In the genomic region with DNA sequence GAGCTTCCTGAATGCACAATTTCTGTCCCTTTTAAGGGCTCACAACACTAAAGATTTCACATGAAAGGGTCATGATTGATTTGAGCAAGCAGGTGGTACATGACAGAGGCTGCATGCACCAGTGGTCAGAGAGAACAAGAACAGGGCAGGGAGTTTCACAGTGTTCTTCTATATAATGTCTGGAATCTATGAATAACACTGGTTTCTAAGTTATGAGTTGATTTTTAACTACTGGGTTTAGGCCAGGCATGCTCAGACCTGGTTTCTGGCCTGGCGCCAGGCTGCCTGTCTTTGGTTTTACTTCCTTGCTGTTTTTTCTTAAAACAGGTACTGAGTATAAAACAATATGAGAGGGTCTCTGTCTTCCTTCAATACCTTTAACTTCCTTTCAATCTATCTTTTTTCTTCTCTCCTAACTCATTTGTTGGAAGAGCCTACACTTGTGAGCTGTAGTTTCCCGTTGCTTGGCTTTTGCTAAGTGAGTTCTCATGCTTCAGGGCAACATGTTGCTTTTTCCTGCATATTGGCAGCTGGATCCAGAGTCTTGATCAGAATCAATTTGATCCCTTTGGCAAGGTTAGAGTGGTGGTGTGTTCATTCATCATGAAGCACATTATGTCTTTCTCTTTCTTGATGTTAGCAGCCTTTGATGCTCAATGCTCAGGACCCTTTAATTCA, we compare ENCODE assay signal across 13 cellular contexts. TPM values are rescaled to one million over a fixed set of nuclear protein-coding genes. Genes with fewer than 3 reads are reported as not detected.
DNase-seq lines count a peak whose midpoint lies in the region; ATAC-seq, FAIRE-seq and TF ChIP-seq lines count a peak whose summit lies in the region.
"Had no signal": no experiment of that assay in that cellular context is flagged by ENCODE, and none has a peak within 500 bp of the region (broad histone marks: within the 10 kb centered on the region; RNA-seq: fewer than 3 reads in every experiment).

No MANE protein-coding gene starts in this region.

- no peaks in the 10 kb centered on the region for H3K36me3 ChIP-seq in GM06990 (ENCODE audit: control insufficient read depth, insufficient read depth, low read length)
- no peaks in the 10 kb centered on the region for H3K36me3 ChIP-seq in bronchial epithelial cell (ENCODE audit: control insufficient read depth, insufficient read depth, low read length)
- H3K36me3 ChIP-seq in effector memory CD4-positive, alpha-beta T cell (ENCODE audit: control insufficient read depth, insufficient read depth, low read length), result no peaks in the 10 kb centered on the region
- H3K36me3 ChIP-seq: MG63, thoracic aorta had no signal

- H3K9me3 Mint-ChIP-seq in T-helper 2 cell treated with Interferon-gamma antibody and Interleukin-4, amounts not matched to agents 5 μg/mL and 100 μg/mL, for 36 hours, result no peaks in the 10 kb centered on the region

- H3K27me3 Mint-ChIP-seq in T-helper 2 cell treated with Interferon-gamma antibody and Interleukin-4, amounts not matched to agents 5 μg/mL and 100 μg/mL, for 36 hours (ENCODE audit: low read depth), result peaks cover 3% of the 10 kb centered on the region

- H3K4me3 Mint-ChIP-seq in T-helper 2 cell treated with Interferon-gamma antibody and Interleukin-4, amounts not matched to agents 5 μg/mL and 100 μg/mL, for 36 hours, result no peak overlapping the region
- H3K4me3 Mint-ChIP-seq: activated T-cell treated with anti-CD3 and anti-CD28 coated beads, Interleukin-2, amount 50 U/mL, for 24 hours; B cell; endodermal cell had no signal

- H3K4me3 ChIP-seq in GM06990 (replicated peaks; ENCODE audit: low read depth, low read length) (no peak overlapping the region), bronchial epithelial cell (ENCODE audit: low read depth, low read length) (no peak overlapping the region), dorsolateral prefrontal cortex (no peak overlapping the region)
- H3K4me3 ChIP-seq in effector memory CD4-positive, alpha-beta T cell (ENCODE audit: insufficient read depth, low read depth, low read length, poor library complexity, severe bottlenecking), result no peak overlapping the region
- H3K4me3 ChIP-seq: MG63, thoracic aorta had no signal

- H3K4me1 Mint-ChIP-seq in T-helper 2 cell treated with Interferon-gamma antibody and Interleukin-4, amounts not matched to agents 5 μg/mL and 100 μg/mL, for 36 hours (ENCODE audit: low read depth), result no peaks in the 10 kb centered on the region
- H3K4me1 Mint-ChIP-seq: B cell had no signal

- ATAC-seq in GM21390 (IDR thresholded peaks at IDR 0.05; ENCODE audit: unreplicated experiment), result peak; percentile 48
- ATAC-seq in HG03175 (IDR thresholded peaks at IDR 0.05; ENCODE audit: unreplicated experiment), result peak; percentile 63

- no peak overlapping the region for H3K27ac ChIP-seq in dorsolateral prefrontal cortex
- no peak overlapping the region for H3K27ac ChIP-seq in effector memory CD4-positive, alpha-beta T cell (ENCODE audit: insufficient read depth, low read length, poor library complexity, severe bottlenecking)
- H3K27ac ChIP-seq: thoracic aorta had no signal

- H3K4me1 ChIP-seq in effector memory CD4-positive, alpha-beta T cell (ENCODE audit: control insufficient read depth, insufficient read depth, low read length, poor library complexity, severe bottlenecking), result no peaks in the 10 kb centered on the region

- no peaks in the 10 kb centered on the region for H3K36me3 Mint-ChIP-seq in T-helper 2 cell treated with Interferon-gamma antibody and Interleukin-4, amounts not matched to agents 5 μg/mL and 100 μg/mL, for 36 hours (ENCODE audit: low read depth)

- no peak overlapping the region for H3K27ac Mint-ChIP-seq in T-helper 2 cell treated with Interferon-gamma antibody and Interleukin-4, amounts not matched to agents 5 μg/mL and 100 μg/mL, for 36 hours
- H3K27ac Mint-ChIP-seq: activated T-cell treated with anti-CD3 and anti-CD28 coated beads, Interleukin-2, amount 50 U/mL, for 24 hours; B cell; endodermal cell had no signal

- no peaks in the 10 kb centered on the region for H3K27me3 ChIP-seq in GM06990 (replicated peaks; ENCODE audit: control insufficient read depth, insufficient read depth, low read length)
- no peaks in the 10 kb centered on the region for H3K27me3 ChIP-seq in bronchial epithelial cell (ENCODE audit: control insufficient read depth, insufficient read depth, low read length)
- H3K27me3 ChIP-seq in dorsolateral prefrontal cortex, result peaks cover 0 to 4% (median 0%) of the 10 kb centered on the region in 45 donors
- no peaks in the 10 kb centered on the region for H3K27me3 ChIP-seq in effector memory CD4-positive, alpha-beta T cell (replicated peaks; ENCODE audit: control insufficient read depth, insufficient read depth, low read length, poor library complexity, severe bottlenecking)
- H3K27me3 ChIP-seq: MG63 had no signal

- TF ChIP-seq CTCF in GM06990 (IDR thresholded peaks at IDR 0.05; ENCODE audit: insufficient read depth, low read length, poor library complexity, severe bottlenecking), result no peak
- no peak for TF ChIP-seq CTCF in bronchial epithelial cell (IDR thresholded peaks at IDR 0.05; ENCODE audit: insufficient read depth, low read length, severe bottlenecking)
- TF ChIP-seq CTCF in dorsolateral prefrontal cortex (IDR thresholded peaks at IDR 0.05 in 54 of 56, conservative IDR thresholded peaks at IDR 0.05 in 2 of 56; ENCODE audit: low read depth in 1 of 56, partially characterized antibody in 56 of 56), result no peak

- FAIRE-seq in bronchial epithelial cell (lab: Jason Lieb, UNC), result no peak

- no peaks in the 10 kb centered on the region for H3K9me3 ChIP-seq in effector memory CD4-positive, alpha-beta T cell (ENCODE audit: control insufficient read depth, low read length)
- H3K9me3 ChIP-seq: thoracic aorta had no signal

- peak; percentile 49 for DNase-seq in GM06990 (ENCODE audit: extremely low read depth, insufficient read length)
- peak; percentile 67 for DNase-seq in bronchial epithelial cell (ENCODE audit: low read depth)
- no peak for DNase-seq in T-helper 2 cell treated with Interferon-gamma antibody and Interleukin-4, amounts not matched to agents 5 μg/mL and 100 μg/mL, for 36 hours (ENCODE audit: low spot score)
- DNase-seq in stimulated activated CD4-positive, alpha-beta T cell treated with anti-CD3 and anti-CD28 coated beads, Interleukin-4, amount 100 ng/mL, for 1 hour, result no peak
- no peak for DNase-seq in dorsolateral prefrontal cortex
- no peak for DNase-seq in effector memory CD4-positive, alpha-beta T cell
- DNase-seq: activated T-cell treated with anti-CD3 and anti-CD28 coated beads, Interleukin-2, amount 50 U/mL, for 24 hours; endodermal cell; MG63 had no signal

- intact Hi-C loops in dorsolateral prefrontal cortex (cut with DNase I), result no loop called here

RNA-seq across cellular contexts. Expression of gene FGF14, which starts 38.5 kb away (rescaled TPM):
- 0.13 TPM in 1 of 2 replicates, not detected in the other for total RNA-seq in bronchial epithelial cell
- total RNA-seq in dorsolateral prefrontal cortex, result 100 to 1,000 TPM in 34 of 120 experiments, 10 to 100 TPM in 86; 22.1 to 135 (median 87.7) TPM
- total RNA-seq: B cell had no signal

Comparison
In these comparisons a context has a peak if more than half of its experiments do, and no peak if none do; other contexts are left out.
1. DNase-seq: peak in GM06990 (single experiment) and bronchial epithelial cell (single experiment); none in T-helper 2 cell treated with Interferon-gamma antibody and Interleukin-4, amounts not matched to agents 5 μg/mL and 100 μg/mL, for 36 hours (single experiment), stimulated activated CD4-positive, alpha-beta T cell treated with anti-CD3 and anti-CD28 coated beads, Interleukin-4, amount 100 ng/mL, for 1 hour (single experiment), dorsolateral prefrontal cortex (0 of 10) and effector memory CD4-positive, alpha-beta T cell (0 of 3).
2. RNA of gene FGF14, which starts 38.5 kb away (total RNA-seq): 22.1 to 135 TPM in dorsolateral prefrontal cortex; 0.13 TPM in bronchial epithelial cell; every median in the first group is over 10 times any median in the second.